Comparison of ENCODE assay signal across 8 cellular contexts in the genomic region with DNA sequence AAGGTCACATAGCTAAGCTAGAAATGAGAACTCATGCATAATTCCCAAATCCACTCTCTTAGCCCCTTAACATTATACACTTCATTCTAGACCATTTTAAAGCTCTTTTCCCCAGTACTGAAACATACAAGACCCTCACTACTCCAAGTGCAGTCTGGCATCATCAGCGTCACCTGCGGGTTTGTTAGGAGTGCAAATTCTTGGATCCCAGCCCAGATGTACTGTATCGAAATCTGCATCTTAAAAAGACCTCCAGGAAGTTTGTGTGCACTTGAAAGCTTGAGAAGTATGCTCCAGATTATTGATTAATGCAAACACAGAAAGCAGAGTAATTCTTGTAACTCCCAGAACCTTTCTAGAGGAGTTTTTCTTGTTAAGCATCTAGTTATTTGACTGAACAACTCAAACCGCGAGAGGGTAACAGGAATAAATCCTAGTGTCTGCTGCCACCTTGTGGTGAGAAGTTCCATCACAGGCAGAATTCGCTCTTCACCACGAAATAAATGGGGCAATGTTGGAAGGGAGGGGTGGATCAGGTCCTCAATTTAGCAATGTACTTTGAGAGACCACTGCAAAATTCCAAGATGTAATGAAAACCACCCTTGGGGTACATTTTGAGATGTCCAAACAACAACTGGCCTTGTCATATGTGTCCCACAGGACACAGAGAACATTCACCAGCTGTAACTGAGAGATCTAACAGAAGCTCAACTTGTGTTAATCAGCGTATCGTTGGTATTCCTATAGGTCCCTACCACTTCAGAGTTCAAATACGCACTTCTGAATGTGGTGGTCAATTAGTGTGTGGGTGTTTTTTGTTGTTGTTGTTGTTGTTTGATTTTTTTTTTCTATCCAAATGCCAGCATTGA. TPM values are rescaled to one million over a fixed set of nuclear protein-coding genes. Genes with fewer than 3 reads are reported as not detected.
DNase-seq lines count a peak whose midpoint lies in the region; ATAC-seq and TF ChIP-seq lines count a peak whose summit lies in the region.

No MANE protein-coding gene starts in this region.

- no peak overlapping the region for H3K27ac Mint-ChIP-seq in activated T-cell treated with anti-CD3 and anti-CD28 coated beads, Interleukin-2, amount 50 U/mL, for 24 hours

- TF ChIP-seq POLR2A in thyroid gland (IDR thresholded peaks at IDR 0.05), result no peak

- no peak overlapping the region for H2AFZ ChIP-seq in OCI-LY7 (ENCODE audit: low read length)

- H3K9me3 ChIP-seq in OCI-LY7 (ENCODE audit: low read length), result no peaks in the 10 kb centered on the region
- no peaks in the 10 kb centered on the region for H3K9me3 ChIP-seq in neutrophil
- H3K9me3 ChIP-seq in thyroid gland, result no peaks in the 10 kb centered on the region

- H3K4me2 ChIP-seq in OCI-LY7 (ENCODE audit: low read length), result no peak overlapping the region

- H3K4me1 ChIP-seq in OCI-LY7 (ENCODE audit: insufficient read depth, low read length, poor library complexity, severe bottlenecking) (no peaks in the 10 kb centered on the region), neutrophil (ENCODE audit: control insufficient read depth in 1 of 2, insufficient read depth in 1 of 2, low read depth in 1 of 2, low read length in 1 of 2) (no peaks in the 10 kb centered on the region), thyroid gland (no peaks in the 10 kb centered on the region)

- CTCF ChIA-PET in OCI-LY7 (lab: Charles Lee; ENCODE audit: unreplicated experiment), result interaction anchor here (0.9 kb wide), 1 partner anchor 466 kb away, joined by 3 read pairs; no protein-coding TSS in a partner anchor

- no TSS peak for BruUV-seq in OCI-LY7 (replicated peaks; lab: Mats Ljungman, UMichigan)

- H3K27ac ChIP-seq in OCI-LY7 (ENCODE audit: low read depth, low read length, poor library complexity, severe bottlenecking) (no peak overlapping the region), neutrophil (no peak overlapping the region), thyroid gland (no peak overlapping the region)

- TF ChIP-seq CTCF in OCI-LY7 (conservative IDR thresholded peaks at IDR 0.05; ENCODE audit: low read length), result peak; percentile 93
- peak; percentile 89 for TF ChIP-seq CTCF in neutrophil (IDR thresholded peaks at IDR 0.05)
- peak; percentile 64 to 90 (median 76) for TF ChIP-seq CTCF in thyroid gland (IDR thresholded peaks at IDR 0.05)

- H4K20me1 ChIP-seq in OCI-LY7 (ENCODE audit: insufficient read depth, low read length), result no peaks in the 10 kb centered on the region

- no peaks in the 10 kb centered on the region for H3K36me3 ChIP-seq in OCI-LY7 (ENCODE audit: insufficient read depth, low read length)
- no peaks in the 10 kb centered on the region for H3K36me3 ChIP-seq in neutrophil
- no peaks in the 10 kb centered on the region for H3K36me3 ChIP-seq in thyroid gland

- POLR2A ChIA-PET in OCI-LY7 (lab: Charles Lee), result interaction anchor here (0.5 to 0.7 kb wide), 2 partner anchors 44 to 295 kb away, joined by 3 read pairs; no protein-coding TSS in a partner anchor

- H3K4me3 Mint-ChIP-seq in activated T-cell treated with anti-CD3 and anti-CD28 coated beads, Interleukin-2, amount 50 U/mL, for 24 hours, result no peak overlapping the region

- no peaks in the 10 kb centered on the region for H3K79me2 ChIP-seq in OCI-LY7 (ENCODE audit: insufficient read depth, low read depth, low read length)

- no peaks in the 10 kb centered on the region for H3K9me2 ChIP-seq in OCI-LY7 (ENCODE audit: insufficient read depth, low read length)

- peaks cover 1% of the 10 kb centered on the region for H3K4me1 Mint-ChIP-seq in activated T-cell treated with anti-CD3 and anti-CD28 coated beads, Interleukin-2, amount 50 U/mL, for 24 hours (ENCODE audit: low read depth)

- peak; percentile 67 for DNase-seq in AG20443 (ENCODE audit: low spot score)
- DNase-seq in OCI-LY7 (ENCODE audit: low spot score), result peak; percentile 68
- peak; percentile 62 for DNase-seq in activated T-cell treated with anti-CD3 and anti-CD28 coated beads, Interleukin-2, amount 50 U/mL, for 24 hours
- DNase-seq in fibroblast of gingiva (ENCODE audit: low read depth), result peak; percentile 45
- peak; percentile 59 to 64 for DNase-seq in thyroid gland

- peaks cover 8% of the 10 kb centered on the region for H3K36me3 Mint-ChIP-seq in activated T-cell treated with anti-CD3 and anti-CD28 coated beads, Interleukin-2, amount 50 U/mL, for 24 hours (ENCODE audit: low read depth)

- ATAC-seq in GM18873 (IDR thresholded peaks at IDR 0.05; ENCODE audit: low FRiP score, unreplicated experiment), result peak; percentile 59
- peak; percentile 56 for ATAC-seq in HG03558 (IDR thresholded peaks at IDR 0.05; ENCODE audit: extremely low read depth, unreplicated experiment)

- H3K27me3 ChIP-seq in neutrophil (no peaks in the 10 kb centered on the region), thyroid gland (no peaks in the 10 kb centered on the region)

- WGBS in thyroid gland, 2 donors, result 25 to 26% methylated on average over 10 of the region's 10 CpGs

- intact Hi-C loops in OCI-LY7 (cut with micrococcal nuclease; ENCODE audit: unreplicated experiment), result loop anchor here (1.0 kb wide), 1 partner anchor 469 kb away; no protein-coding TSS in a partner anchor
- intact Hi-C loops in thyroid gland (cut with DNase I), result loop anchor here (5.0 kb wide), 1 partner anchor 466 kb away; no protein-coding TSS in a partner anchor

- H3K9me3 Mint-ChIP-seq in activated T-cell treated with anti-CD3 and anti-CD28 coated beads, Interleukin-2, amount 50 U/mL, for 24 hours, result no peaks in the 10 kb centered on the region

- H3K27me3 Mint-ChIP-seq in activated T-cell treated with anti-CD3 and anti-CD28 coated beads, Interleukin-2, amount 50 U/mL, for 24 hours, result no peaks in the 10 kb centered on the region

- H3K4me3 ChIP-seq in OCI-LY7 (ENCODE audit: low read depth, low read length, poor library complexity, severe bottlenecking) (no peak overlapping the region), neutrophil (ENCODE audit: low read depth in 1 of 2, low read length in 1 of 2) (no peak overlapping the region), thyroid gland (replicated peaks in 1 of 3) (no peak overlapping the region)

RNA-seq across cellular contexts. Expression of gene C3orf49, which starts 0.6 kb away (rescaled TPM):
- total RNA-seq in OCI-LY7 (2014; rRNA removed; shearing (Covaris generic)), result not detected in 2 replicates
- total RNA-seq in OCI-LY7 (2022), result not detected in 2 replicates
- total RNA-seq in thyroid gland, result not detected

RNA-seq across cellular contexts. Expression of gene THOC7, which starts 45.1 kb away (rescaled TPM):
- total RNA-seq in OCI-LY7 (2014; rRNA removed; shearing (Covaris generic)), result 62.2 and 62.9 TPM in 2 replicates
- 101 and 103 TPM in 2 replicates for total RNA-seq in OCI-LY7 (2022)
- total RNA-seq in thyroid gland, result 10 to 100 TPM; 39.7 to 80.9 (median 43.1) TPM

RNA-seq across cellular contexts. Expression of gene ATXN7, which starts 45.2 kb away (rescaled TPM):
- total RNA-seq in OCI-LY7 (2014; rRNA removed; shearing (Covaris generic)), result 14.3 and 15.2 TPM in 2 replicates
- total RNA-seq in OCI-LY7 (2022) (35.2 and 42.2 TPM in 2 replicates), thyroid gland (10 to 100 TPM; 23.2 to 51.8 (median 33.8) TPM)
